17 cellular contexts compared by ENCODE assay signal in genomic region chr20:23139524-23139923, GRCh38. TPM values are rescaled to one million over a fixed set of nuclear protein-coding genes. Genes with fewer than 3 reads are reported as not detected.
DNase-seq lines count a peak whose midpoint lies in the region; ATAC-seq and TF ChIP-seq lines count a peak whose summit lies in the region.
"Had no signal": no experiment of that assay in that cellular context is flagged by ENCODE, and none has a peak within 500 bp of the region (broad histone marks: within the 10 kb centered on the region; RNA-seq: fewer than 3 reads in every experiment).

No MANE protein-coding gene starts in this region.

- H3K27ac Mint-ChIP-seq in CD4-positive, alpha-beta T cell, result no peak overlapping the region
- no peak overlapping the region for H3K27ac Mint-ChIP-seq in activated CD4-positive, alpha-beta T cell treated with anti-CD3 and anti-CD28 coated beads, Interleukin-2, amount 10 ng/mL, durations not matched to agents 7 days and 5 days
- H3K27ac Mint-ChIP-seq: activated CD4-positive, alpha-beta T cell treated with anti-CD3 and anti-CD28 coated beads, Interleukin-2, amount 10 ng/mL, durations not matched to agents 24 days and 14 days had no signal

- H3K9me3 Mint-ChIP-seq in CD4-positive, alpha-beta T cell, result no peaks in the 10 kb centered on the region
- no peaks in the 10 kb centered on the region for H3K9me3 Mint-ChIP-seq in activated CD4-positive, alpha-beta T cell treated with anti-CD3 and anti-CD28 coated beads, Interleukin-2, amount 10 ng/mL, durations not matched to agents 7 days and 5 days
- H3K9me3 Mint-ChIP-seq: activated CD4-positive, alpha-beta T cell treated with anti-CD3 and anti-CD28 coated beads, Interleukin-2, amount 10 ng/mL, durations not matched to agents 24 days and 14 days had no signal

- no peak overlapping the region for H3K4me3 ChIP-seq in ACC112 (ENCODE audit: low read depth, low read length)
- H3K4me3 ChIP-seq: adrenal gland, heart right ventricle had no signal

- H2AFZ ChIP-seq in ACC112 (ENCODE audit: low read length, unreplicated experiment), result peak overlapping the region; percentile 66

- H3K27me3 Mint-ChIP-seq in CD4-positive, alpha-beta T cell, result no peaks in the 10 kb centered on the region
- peaks cover 5% of the 10 kb centered on the region for H3K27me3 Mint-ChIP-seq in activated CD4-positive, alpha-beta T cell treated with anti-CD3 and anti-CD28 coated beads, Interleukin-2, amount 10 ng/mL, durations not matched to agents 7 days and 5 days

- no peak overlapping the region for H3K4me3 Mint-ChIP-seq in CD4-positive, alpha-beta T cell
- H3K4me3 Mint-ChIP-seq in activated CD4-positive, alpha-beta T cell treated with anti-CD3 and anti-CD28 coated beads, Interleukin-2, amount 10 ng/mL, durations not matched to agents 7 days and 5 days, result no peak overlapping the region
- H3K4me3 Mint-ChIP-seq: activated CD4-positive, alpha-beta T cell treated with anti-CD3 and anti-CD28 coated beads, Interleukin-2, amount 10 ng/mL, durations not matched to agents 24 days and 14 days had no signal

- H3K27me3 ChIP-seq in ACC112 (ENCODE audit: insufficient read depth, low read length), result no peaks in the 10 kb centered on the region
- H3K27me3 ChIP-seq in CD4-positive, alpha-beta T cell (ENCODE audit: control insufficient read depth, insufficient read depth, low read length), result no peaks in the 10 kb centered on the region
- H3K27me3 ChIP-seq: adrenal gland, heart right ventricle had no signal

- H3K36me3 ChIP-seq in ACC112 (ENCODE audit: insufficient read depth, low read length), result no peaks in the 10 kb centered on the region
- H3K36me3 ChIP-seq: adrenal gland, heart right ventricle had no signal

- H3K27ac ChIP-seq in ACC112 (ENCODE audit: low read depth, low read length), result no peak overlapping the region
- H3K27ac ChIP-seq in CD4-positive, alpha-beta T cell (ENCODE audit: low read depth, low read length), result no peak overlapping the region
- H3K27ac ChIP-seq: adrenal gland, heart right ventricle had no signal

- ATAC-seq in esophagus mucosa (peak; percentile 72), GM19397 (IDR thresholded peaks at IDR 0.05; ENCODE audit: unreplicated experiment) (no peak)
- ATAC-seq in CD4-positive, alpha-beta T cell (ENCODE audit: poor library complexity), result no peak
- ATAC-seq: heart right ventricle had no signal

- CTCF ChIA-PET in CD4-positive, alpha-beta T cell (lab: Charles Lee), result no interaction called here
- CTCF ChIA-PET in activated CD4-positive, alpha-beta T cell treated with anti-CD3 and anti-CD28 coated beads, Interleukin-2, amount 10 ng/mL, durations not matched to agents 7 days and 5 days (lab: Charles Lee), result interaction anchor here (1.6 kb wide), 1 partner anchor 14 kb away, joined by 3 read pairs; no protein-coding TSS in a partner anchor

- peak; percentile 92 for DNase-seq in HPDE6-E6E7 (ENCODE audit: extremely low spot score)
- DNase-seq in NCI-H748 treated with DMSO at 0.1 percent for 48 hours (lab: John Stamatoyannopoulos, UW), result peak; percentile 85
- DNase-seq in CD4-positive, alpha-beta T cell, result no peak
- DNase-seq in activated CD4-positive, alpha-beta T cell treated with anti-CD3 and anti-CD28 coated beads, Interleukin-2, amount 10 ng/mL, durations not matched to agents 7 days and 5 days, result no peak
- no peak for DNase-seq in dermis blood vessel endothelial cell
- DNase-seq: activated CD4-positive, alpha-beta T cell treated with anti-CD3 and anti-CD28 coated beads, Interleukin-2, amount 10 ng/mL, durations not matched to agents 24 days and 14 days; activated T-cell treated with anti-CD3 and anti-CD28 coated beads, Interleukin-2, amount 50 U/mL, for 48 hours; cerebellar nuclear complex; heart right ventricle; kidney; NCI-H774; stimulated activated CD4-positive, alpha-beta T cell treated with anti-CD3 and anti-CD28 coated beads, Interleukin-15, amount 100 ng/mL, for 24 hours; T-helper 9 cell had no signal

- H3K4me1 Mint-ChIP-seq in CD4-positive, alpha-beta T cell (ENCODE audit: low read depth), result peaks cover 21% of the 10 kb centered on the region
- peaks cover 38% of the 10 kb centered on the region for H3K4me1 Mint-ChIP-seq in activated CD4-positive, alpha-beta T cell treated with anti-CD3 and anti-CD28 coated beads, Interleukin-2, amount 10 ng/mL, durations not matched to agents 7 days and 5 days

- intact Hi-C loops in CD4-positive, alpha-beta T cell (cut with DNase I, micrococcal nuclease), result no loop called here

- POLR2A ChIA-PET in CD4-positive, alpha-beta T cell (lab: Charles Lee), result no interaction called here
- POLR2A ChIA-PET in activated CD4-positive, alpha-beta T cell treated with anti-CD3 and anti-CD28 coated beads, Interleukin-2, amount 10 ng/mL, durations not matched to agents 7 days and 5 days (lab: Charles Lee), result no interaction called here

- no peaks in the 10 kb centered on the region for H3K36me3 Mint-ChIP-seq in CD4-positive, alpha-beta T cell (ENCODE audit: low read depth)
- H3K36me3 Mint-ChIP-seq in activated CD4-positive, alpha-beta T cell treated with anti-CD3 and anti-CD28 coated beads, Interleukin-2, amount 10 ng/mL, durations not matched to agents 7 days and 5 days (ENCODE audit: low read depth), result no peaks in the 10 kb centered on the region

- H3K79me2 ChIP-seq in ACC112 (ENCODE audit: control insufficient read depth, insufficient read depth, low read length, unreplicated experiment), result no peaks in the 10 kb centered on the region

- H3K9me3 ChIP-seq in CD4-positive, alpha-beta T cell (ENCODE audit: control insufficient read depth, low read length), result no peaks in the 10 kb centered on the region
- H3K9me3 ChIP-seq: adrenal gland, heart right ventricle had no signal

- peaks cover 45% of the 10 kb centered on the region for H3K4me1 ChIP-seq in ACC112 (ENCODE audit: control insufficient read depth, insufficient read depth, low read length, unreplicated experiment)

- TF ChIP-seq CTCF in CD4-positive, alpha-beta T cell (IDR thresholded peaks at IDR 0.05), result no peak

RNA-seq across cellular contexts. Expression of gene CD93, which starts 53.4 kb away (rescaled TPM):
- total RNA-seq in esophagus mucosa, result 7.9 TPM
- 1 to 10 TPM; 1.1 TPM for total RNA-seq in CD4-positive, alpha-beta T cell
- 1 to 10 TPM; 1.7 to 1.8 TPM for total RNA-seq in activated CD4-positive, alpha-beta T cell treated with anti-CD3 and anti-CD28 coated beads, Interleukin-2, amount 10 ng/mL, durations not matched to agents 7 days and 5 days
- total RNA-seq in dermis blood vessel endothelial cell, result 361 and 441 TPM in 2 replicates

Comparison
In these comparisons a context has a peak if more than half of its experiments do, and no peak if none do; other contexts are left out.
1. DNase-seq: peak in HPDE6-E6E7 (single experiment) and NCI-H748 treated with DMSO at 0.1 percent for 48 hours (single experiment); none in CD4-positive, alpha-beta T cell (0 of 10), activated CD4-positive, alpha-beta T cell treated with anti-CD3 and anti-CD28 coated beads, Interleukin-2, amount 10 ng/mL, durations not matched to agents 7 days and 5 days (single experiment) and dermis blood vessel endothelial cell (single experiment).
2. RNA of gene CD93, which starts 53.4 kb away (total RNA-seq): 361 to 441 TPM in dermis blood vessel endothelial cell; 7.9 TPM in esophagus mucosa (single experiment), 1.7 to 1.8 TPM in activated CD4-positive, alpha-beta T cell treated with anti-CD3 and anti-CD28 coated beads, Interleukin-2, amount 10 ng/mL, durations not matched to agents 7 days and 5 days and 1.1 TPM in CD4-positive, alpha-beta T cell; every median in the first group is over 10 times any median in the second.